Comparison of ENCODE assay signal across 6 cellular contexts in the genomic region with DNA sequence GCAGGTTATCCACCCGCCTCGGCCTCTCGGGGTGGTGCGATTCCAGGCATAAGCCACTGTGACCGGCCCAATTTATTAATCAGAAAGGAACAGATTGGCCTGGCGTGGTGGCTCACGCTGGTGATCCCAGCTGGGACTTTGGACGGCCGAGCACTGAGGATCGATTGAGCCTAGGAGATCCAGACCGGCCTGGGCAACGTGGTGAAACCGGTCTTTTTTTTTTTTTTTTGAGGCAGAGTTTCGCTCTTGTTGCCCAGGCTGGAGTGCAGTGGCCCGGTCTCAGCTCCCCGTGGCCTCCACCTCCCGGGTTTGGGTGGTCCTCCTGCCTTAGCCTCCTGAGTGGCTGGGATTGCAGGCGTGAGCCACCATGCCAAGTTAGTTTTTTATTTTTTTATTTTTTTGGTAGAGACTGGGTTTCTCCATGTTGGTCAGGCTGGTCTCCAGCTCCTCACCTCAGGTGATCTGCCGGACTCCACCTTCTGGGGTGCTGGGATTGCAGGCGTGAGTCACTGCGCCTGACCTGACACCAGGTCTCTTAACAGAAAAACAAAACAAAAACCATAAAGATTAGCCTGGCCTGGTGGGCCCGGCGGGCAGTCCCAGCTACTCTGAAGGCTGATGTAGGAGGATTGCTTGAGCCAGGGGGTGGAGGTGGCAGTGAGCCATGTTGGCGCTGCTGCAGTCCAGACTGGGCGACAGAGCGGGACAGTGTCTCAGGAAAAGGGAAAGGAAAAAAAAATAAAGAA. TPM values are rescaled to one million over a fixed set of nuclear protein-coding genes. Genes with fewer than 3 reads are reported as not detected.
"Had no signal": no experiment of that assay in that cellular context is flagged by ENCODE, and none has a peak within 500 bp of the region (broad histone marks: within the 10 kb centered on the region; RNA-seq: fewer than 3 reads in every experiment).

No MANE protein-coding gene starts in this region.

RNA-seq across cellular contexts. Expression of gene GOLGA8M, which starts 18.0 kb away (rescaled TPM):
- total RNA-seq: activated B cell treated with CpG ODN at 0.5 μM for 24 hours; activated T-cell treated with anti-CD3 and anti-CD28 coated beads, Interleukin-2, amount 50 U/mL, for 4 hours; bronchial epithelial cell; K562; OCI-LY7; PC-9 had no signal
- polyA plus RNA-seq: K562 had no signal
